1 cellular context compared by ENCODE assay signal in the genomic region with DNA sequence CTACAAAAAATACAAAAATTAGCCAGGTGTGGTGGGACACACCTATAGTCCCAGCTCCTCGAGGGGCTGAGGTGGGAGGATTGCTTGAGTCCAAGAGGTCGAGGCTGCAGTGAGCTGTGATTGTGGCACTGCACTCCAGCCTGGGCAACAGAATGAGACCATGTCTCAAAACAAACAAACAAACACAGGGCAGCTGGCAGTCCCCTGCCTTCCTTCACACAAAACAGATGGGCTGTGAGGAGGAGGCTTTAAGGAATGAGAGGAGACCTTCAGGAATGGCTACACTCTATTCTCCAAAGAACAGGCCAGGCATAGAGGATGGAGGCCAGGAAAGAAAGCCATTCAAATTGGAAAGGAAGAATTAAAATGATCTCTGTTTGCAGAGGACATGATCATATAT.
TF ChIP-seq lines count a peak whose summit lies in the region.

No MANE protein-coding gene starts in this region.

TF ChIP-seq in WTC11, 78 proteins besides CTCF, POLR2A, EP300 and RAD21 (continued from another document):
- TF ChIP-seq, protein P1, sequence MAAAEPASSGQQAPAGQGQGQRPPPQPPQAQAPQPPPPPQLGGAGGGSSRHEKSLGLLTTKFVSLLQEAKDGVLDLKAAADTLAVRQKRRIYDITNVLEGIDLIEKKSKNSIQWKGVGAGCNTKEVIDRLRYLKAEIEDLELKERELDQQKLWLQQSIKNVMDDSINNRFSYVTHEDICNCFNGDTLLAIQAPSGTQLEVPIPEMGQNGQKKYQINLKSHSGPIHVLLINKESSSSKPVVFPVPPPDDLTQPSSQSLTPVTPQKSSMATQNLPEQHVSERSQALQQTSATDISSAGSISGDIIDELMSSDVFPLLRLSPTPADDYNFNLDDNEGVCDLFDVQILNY (CRISPR knock-in tag; IDR thresholded peaks at IDR 0.05) = no peak
- TF ChIP-seq PREB (CRISPR knock-in tag; IDR thresholded peaks at IDR 0.05; ENCODE audit: borderline replicate concordance) (no peak), HMGA2 (CRISPR knock-in tag; IDR thresholded peaks at IDR 0.05) (no peak), ZNF138 (CRISPR knock-in tag; conservative IDR thresholded peaks at IDR 0.05) (no peak), TCF7 (CRISPR knock-in tag; IDR thresholded peaks at IDR 0.05; ENCODE audit: low read depth) (no peak), GRHL2 (CRISPR knock-in tag; IDR thresholded peaks at IDR 0.05; ENCODE audit: insufficient replicate concordance, severe bottlenecking) (no peak), MYBL2 (CRISPR knock-in tag; IDR thresholded peaks at IDR 0.05) (no peak), CREB1 (CRISPR knock-in tag; IDR thresholded peaks at IDR 0.05) (no peak), ZSCAN18 (CRISPR knock-in tag; IDR thresholded peaks at IDR 0.05) (no peak), HMGXB4 (CRISPR knock-in tag; IDR thresholded peaks at IDR 0.05) (no peak), ATF3 (CRISPR knock-in tag; conservative IDR thresholded peaks at IDR 0.05) (no peak)
- TF ChIP-seq, protein P2, sequence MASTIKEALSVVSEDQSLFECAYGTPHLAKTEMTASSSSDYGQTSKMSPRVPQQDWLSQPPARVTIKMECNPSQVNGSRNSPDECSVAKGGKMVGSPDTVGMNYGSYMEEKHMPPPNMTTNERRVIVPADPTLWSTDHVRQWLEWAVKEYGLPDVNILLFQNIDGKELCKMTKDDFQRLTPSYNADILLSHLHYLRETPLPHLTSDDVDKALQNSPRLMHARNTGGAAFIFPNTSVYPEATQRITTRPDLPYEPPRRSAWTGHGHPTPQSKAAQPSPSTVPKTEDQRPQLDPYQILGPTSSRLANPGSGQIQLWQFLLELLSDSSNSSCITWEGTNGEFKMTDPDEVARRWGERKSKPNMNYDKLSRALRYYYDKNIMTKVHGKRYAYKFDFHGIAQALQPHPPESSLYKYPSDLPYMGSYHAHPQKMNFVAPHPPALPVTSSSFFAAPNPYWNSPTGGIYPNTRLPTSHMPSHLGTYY (CRISPR knock-in tag; IDR thresholded peaks at IDR 0.05) = no peak
- TF ChIP-seq, protein P3, sequence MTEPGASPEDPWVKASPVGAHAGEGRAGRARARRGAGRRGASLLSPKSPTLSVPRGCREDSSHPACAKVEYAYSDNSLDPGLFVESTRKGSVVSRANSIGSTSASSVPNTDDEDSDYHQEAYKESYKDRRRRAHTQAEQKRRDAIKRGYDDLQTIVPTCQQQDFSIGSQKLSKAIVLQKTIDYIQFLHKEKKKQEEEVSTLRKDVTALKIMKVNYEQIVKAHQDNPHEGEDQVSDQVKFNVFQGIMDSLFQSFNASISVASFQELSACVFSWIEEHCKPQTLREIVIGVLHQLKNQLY (CRISPR knock-in tag; IDR thresholded peaks at IDR 0.05) = no peak
